Comparison of ENCODE assay signal across 1 cellular context in genomic region chr17:51056813-51057510, GRCh38.
TF ChIP-seq lines count a peak whose summit lies in the region.

No MANE protein-coding gene starts in this region.

TF ChIP-seq in SK-N-SH, 30 proteins besides CTCF, POLR2A, EP300 and RAD21 (continued from another document):
- TF ChIP-seq, protein P1, sequence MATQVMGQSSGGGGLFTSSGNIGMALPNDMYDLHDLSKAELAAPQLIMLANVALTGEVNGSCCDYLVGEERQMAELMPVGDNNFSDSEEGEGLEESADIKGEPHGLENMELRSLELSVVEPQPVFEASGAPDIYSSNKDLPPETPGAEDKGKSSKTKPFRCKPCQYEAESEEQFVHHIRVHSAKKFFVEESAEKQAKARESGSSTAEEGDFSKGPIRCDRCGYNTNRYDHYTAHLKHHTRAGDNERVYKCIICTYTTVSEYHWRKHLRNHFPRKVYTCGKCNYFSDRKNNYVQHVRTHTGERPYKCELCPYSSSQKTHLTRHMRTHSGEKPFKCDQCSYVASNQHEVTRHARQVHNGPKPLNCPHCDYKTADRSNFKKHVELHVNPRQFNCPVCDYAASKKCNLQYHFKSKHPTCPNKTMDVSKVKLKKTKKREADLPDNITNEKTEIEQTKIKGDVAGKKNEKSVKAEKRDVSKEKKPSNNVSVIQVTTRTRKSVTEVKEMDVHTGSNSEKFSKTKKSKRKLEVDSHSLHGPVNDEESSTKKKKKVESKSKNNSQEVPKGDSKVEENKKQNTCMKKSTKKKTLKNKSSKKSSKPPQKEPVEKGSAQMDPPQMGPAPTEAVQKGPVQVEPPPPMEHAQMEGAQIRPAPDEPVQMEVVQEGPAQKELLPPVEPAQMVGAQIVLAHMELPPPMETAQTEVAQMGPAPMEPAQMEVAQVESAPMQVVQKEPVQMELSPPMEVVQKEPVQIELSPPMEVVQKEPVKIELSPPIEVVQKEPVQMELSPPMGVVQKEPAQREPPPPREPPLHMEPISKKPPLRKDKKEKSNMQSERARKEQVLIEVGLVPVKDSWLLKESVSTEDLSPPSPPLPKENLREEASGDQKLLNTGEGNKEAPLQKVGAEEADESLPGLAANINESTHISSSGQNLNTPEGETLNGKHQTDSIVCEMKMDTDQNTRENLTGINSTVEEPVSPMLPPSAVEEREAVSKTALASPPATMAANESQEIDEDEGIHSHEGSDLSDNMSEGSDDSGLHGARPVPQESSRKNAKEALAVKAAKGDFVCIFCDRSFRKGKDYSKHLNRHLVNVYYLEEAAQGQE (IDR thresholded peaks at IDR 0.05; ENCODE audit: low read depth, low read length): peak; percentile 19; the same call in 1 of the 2 replicates
- TF ChIP-seq RCOR1 (IDR thresholded peaks at IDR 0.05; ENCODE audit: low read length) (no peak), TEAD4 (IDR thresholded peaks at IDR 0.05; ENCODE audit: borderline replicate concordance, insufficient read depth) (no peak), RFX5 (IDR thresholded peaks at IDR 0.05; ENCODE audit: low read length) (peak; percentile 48; the same call in 1 of the 2 replicates), CHD2 (IDR thresholded peaks at IDR 0.05; ENCODE audit: low read length, partially characterized antibody) (no peak), FOSL2 (IDR thresholded peaks at IDR 0.05; ENCODE audit: borderline replicate concordance, low read depth) (0 out of 2 replicates have a peak, but pooled peaks have one; percentile 7), GABPA (IDR thresholded peaks at IDR 0.05; ENCODE audit: low read depth) (no peak), POLR2AphosphoS5 (IDR thresholded peaks at IDR 0.05; ENCODE audit: low read depth, low read length) (peak; percentile 13; the same call in 1 of the 2 replicates), MXI1 (IDR thresholded peaks at IDR 0.05; ENCODE audit: low read depth, low read length) (0 out of 2 replicates have a peak, but pooled peaks have one; percentile 15), RXRA (IDR thresholded peaks at IDR 0.05; ENCODE audit: borderline replicate concordance, low read depth) (no peak; the same call in 1 of the 2 replicates), MEF2A (IDR thresholded peaks at IDR 0.05; ENCODE audit: borderline replicate concordance, low read depth) (no peak), TAF1 (IDR thresholded peaks at IDR 0.05; ENCODE audit: borderline replicate concordance, low read depth, low read length) (peak; percentile 35; the same call in 1 of the 2 replicates), USF1 (IDR thresholded peaks at IDR 0.05; ENCODE audit: borderline replicate concordance, low read depth) (no peak)
- TF ChIP-seq, protein P2, sequence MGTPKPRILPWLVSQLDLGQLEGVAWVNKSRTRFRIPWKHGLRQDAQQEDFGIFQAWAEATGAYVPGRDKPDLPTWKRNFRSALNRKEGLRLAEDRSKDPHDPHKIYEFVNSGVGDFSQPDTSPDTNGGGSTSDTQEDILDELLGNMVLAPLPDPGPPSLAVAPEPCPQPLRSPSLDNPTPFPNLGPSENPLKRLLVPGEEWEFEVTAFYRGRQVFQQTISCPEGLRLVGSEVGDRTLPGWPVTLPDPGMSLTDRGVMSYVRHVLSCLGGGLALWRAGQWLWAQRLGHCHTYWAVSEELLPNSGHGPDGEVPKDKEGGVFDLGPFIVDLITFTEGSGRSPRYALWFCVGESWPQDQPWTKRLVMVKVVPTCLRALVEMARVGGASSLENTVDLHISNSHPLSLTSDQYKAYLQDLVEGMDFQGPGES (IDR thresholded peaks at IDR 0.05; ENCODE audit: low read depth, low read length): no peak
